In the genomic region with DNA sequence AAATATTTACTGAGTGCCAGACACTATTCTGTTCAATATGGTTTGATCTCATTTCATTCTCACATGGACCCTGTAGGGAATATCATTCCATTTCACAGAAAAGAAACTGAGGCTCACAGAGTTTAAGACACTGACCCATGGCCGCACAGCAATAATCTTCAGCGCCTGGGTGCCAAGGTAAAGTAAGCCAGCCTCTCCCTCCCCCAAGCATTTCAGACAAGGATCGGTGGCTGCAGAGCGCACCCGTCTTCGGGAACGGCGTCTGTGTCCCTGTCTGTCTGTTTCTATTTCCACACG, we compare ENCODE assay signal across 1 cellular context.
TF ChIP-seq lines count a peak whose summit lies in the region.

No MANE protein-coding gene starts in this region.

TF ChIP-seq in K562, 482 proteins besides CTCF, POLR2A, EP300 and RAD21:
- no peak for TF ChIP-seq ARID1B (IDR thresholded peaks at IDR 0.05)
- no peak for TF ChIP-seq ZNF165 (CRISPR knock-in tag; IDR thresholded peaks at IDR 0.05; ENCODE audit: borderline replicate concordance)
- TF ChIP-seq SAP30 (IDR thresholded peaks at IDR 0.05; ENCODE audit: borderline replicate concordance, insufficient read depth, low read depth, low read length, poor library complexity, severe bottlenecking), result peak; percentile 53
- no peak for TF ChIP-seq CHCHD3 (CRISPR knock-in tag; IDR thresholded peaks at IDR 0.05)
- no peak for TF ChIP-seq ETS2 (tag; IDR thresholded peaks at IDR 0.05; ENCODE audit: borderline replicate concordance, poor library complexity, severe bottlenecking)
- TF ChIP-seq BRD9 (IDR thresholded peaks at IDR 0.05; ENCODE audit: low read depth, partially characterized antibody), result peak; percentile 47
- 0 out of 2 replicates have a peak, but pooled peaks have one; percentile 48 for TF ChIP-seq ZC3H4 (CRISPR knock-in tag; IDR thresholded peaks at IDR 0.05; ENCODE audit: borderline replicate concordance)
- TF ChIP-seq NFIX (CRISPR knock-in tag; IDR thresholded peaks at IDR 0.05; ENCODE audit: low read depth), result no peak
- no peak for TF ChIP-seq JUND (IDR thresholded peaks at IDR 0.05; ENCODE audit: borderline replicate concordance, low read depth, low read length)
- TF ChIP-seq JUND (tag; IDR thresholded peaks at IDR 0.05; ENCODE audit: borderline replicate concordance, low read depth, low read length), result 0 out of 3 replicates have a peak, but pooled peaks have one; percentile 3
- no peak for TF ChIP-seq SNIP1 (IDR thresholded peaks at IDR 0.05; ENCODE audit: low read depth)
- TF ChIP-seq, protein P1, sequence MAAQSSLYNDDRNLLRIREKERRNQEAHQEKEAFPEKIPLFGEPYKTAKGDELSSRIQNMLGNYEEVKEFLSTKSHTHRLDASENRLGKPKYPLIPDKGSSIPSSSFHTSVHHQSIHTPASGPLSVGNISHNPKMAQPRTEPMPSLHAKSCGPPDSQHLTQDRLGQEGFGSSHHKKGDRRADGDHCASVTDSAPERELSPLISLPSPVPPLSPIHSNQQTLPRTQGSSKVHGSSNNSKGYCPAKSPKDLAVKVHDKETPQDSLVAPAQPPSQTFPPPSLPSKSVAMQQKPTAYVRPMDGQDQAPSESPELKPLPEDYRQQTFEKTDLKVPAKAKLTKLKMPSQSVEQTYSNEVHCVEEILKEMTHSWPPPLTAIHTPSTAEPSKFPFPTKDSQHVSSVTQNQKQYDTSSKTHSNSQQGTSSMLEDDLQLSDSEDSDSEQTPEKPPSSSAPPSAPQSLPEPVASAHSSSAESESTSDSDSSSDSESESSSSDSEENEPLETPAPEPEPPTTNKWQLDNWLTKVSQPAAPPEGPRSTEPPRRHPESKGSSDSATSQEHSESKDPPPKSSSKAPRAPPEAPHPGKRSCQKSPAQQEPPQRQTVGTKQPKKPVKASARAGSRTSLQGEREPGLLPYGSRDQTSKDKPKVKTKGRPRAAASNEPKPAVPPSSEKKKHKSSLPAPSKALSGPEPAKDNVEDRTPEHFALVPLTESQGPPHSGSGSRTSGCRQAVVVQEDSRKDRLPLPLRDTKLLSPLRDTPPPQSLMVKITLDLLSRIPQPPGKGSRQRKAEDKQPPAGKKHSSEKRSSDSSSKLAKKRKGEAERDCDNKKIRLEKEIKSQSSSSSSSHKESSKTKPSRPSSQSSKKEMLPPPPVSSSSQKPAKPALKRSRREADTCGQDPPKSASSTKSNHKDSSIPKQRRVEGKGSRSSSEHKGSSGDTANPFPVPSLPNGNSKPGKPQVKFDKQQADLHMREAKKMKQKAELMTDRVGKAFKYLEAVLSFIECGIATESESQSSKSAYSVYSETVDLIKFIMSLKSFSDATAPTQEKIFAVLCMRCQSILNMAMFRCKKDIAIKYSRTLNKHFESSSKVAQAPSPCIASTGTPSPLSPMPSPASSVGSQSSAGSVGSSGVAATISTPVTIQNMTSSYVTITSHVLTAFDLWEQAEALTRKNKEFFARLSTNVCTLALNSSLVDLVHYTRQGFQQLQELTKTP (IDR thresholded peaks at IDR 0.05; ENCODE audit: low read depth in 1 of 2, partially characterized antibody in 2 of 2), result no peak
- TF ChIP-seq CHD4 (IDR thresholded peaks at IDR 0.05; ENCODE audit: insufficient read depth, insufficient replicate concordance, low read depth, low read length, poor library complexity, severe bottlenecking), result peak; percentile 7
- TF ChIP-seq ZSCAN32 (CRISPR knock-in tag; IDR thresholded peaks at IDR 0.05), result no peak
- TF ChIP-seq IRF2 (CRISPR knock-in tag; IDR thresholded peaks at IDR 0.05), result no peak
- TF ChIP-seq SIX5 (IDR thresholded peaks at IDR 0.05; ENCODE audit: borderline replicate concordance in 1 of 2, insufficient read depth in 1 of 2, low read depth in 1 of 2, low read length in 2 of 2), result no peak
- no peak for TF ChIP-seq SREBF1 (IDR thresholded peaks at IDR 0.05; ENCODE audit: borderline replicate concordance, low read depth, low read length)
- TF ChIP-seq KDM5B (IDR thresholded peaks at IDR 0.05; ENCODE audit: insufficient replicate concordance, low read depth, low read length), result peak; percentile 46
- no peak for TF ChIP-seq GTF2E2 (tag; IDR thresholded peaks at IDR 0.05)
- TF ChIP-seq ETV1 (tag; conservative IDR thresholded peaks at IDR 0.05; ENCODE audit: low read depth), result no peak
- 0 out of 2 replicates have a peak, but pooled peaks have one; percentile 19 for TF ChIP-seq SMARCE1 (IDR thresholded peaks at IDR 0.05)
- no peak for TF ChIP-seq ZNF431 (CRISPR knock-in tag; IDR thresholded peaks at IDR 0.05)
- no peak for TF ChIP-seq ZNF318 (IDR thresholded peaks at IDR 0.05; ENCODE audit: borderline replicate concordance in 1 of 2, low read depth in 1 of 2)
- TF ChIP-seq ETV5 (CRISPR knock-in tag; IDR thresholded peaks at IDR 0.05; ENCODE audit: low read depth), result no peak
- TF ChIP-seq MTA3 (IDR thresholded peaks at IDR 0.05; ENCODE audit: borderline replicate concordance), result no peak
- no peak for TF ChIP-seq PHB2 (IDR thresholded peaks at IDR 0.05; ENCODE audit: low read depth)
- TF ChIP-seq ERF (CRISPR knock-in tag; IDR thresholded peaks at IDR 0.05), result 0 out of 2 replicates have a peak, but pooled peaks have one; percentile 7
- TF ChIP-seq, protein P2, sequence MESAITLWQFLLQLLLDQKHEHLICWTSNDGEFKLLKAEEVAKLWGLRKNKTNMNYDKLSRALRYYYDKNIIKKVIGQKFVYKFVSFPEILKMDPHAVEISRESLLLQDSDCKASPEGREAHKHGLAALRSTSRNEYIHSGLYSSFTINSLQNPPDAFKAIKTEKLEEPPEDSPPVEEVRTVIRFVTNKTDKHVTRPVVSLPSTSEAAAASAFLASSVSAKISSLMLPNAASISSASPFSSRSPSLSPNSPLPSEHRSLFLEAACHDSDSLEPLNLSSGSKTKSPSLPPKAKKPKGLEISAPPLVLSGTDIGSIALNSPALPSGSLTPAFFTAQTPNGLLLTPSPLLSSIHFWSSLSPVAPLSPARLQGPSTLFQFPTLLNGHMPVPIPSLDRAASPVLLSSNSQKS (CRISPR knock-in tag; IDR thresholded peaks at IDR 0.05), result no peak
- peak; percentile 71; the same call in 1 of the 2 replicates for TF ChIP-seq BACH1 (tag; IDR thresholded peaks at IDR 0.05)
- TF ChIP-seq SRF (CRISPR knock-in tag; IDR thresholded peaks at IDR 0.05), result no peak
- TF ChIP-seq BRD4 (IDR thresholded peaks at IDR 0.05), result no peak
- TF ChIP-seq, protein P3, sequence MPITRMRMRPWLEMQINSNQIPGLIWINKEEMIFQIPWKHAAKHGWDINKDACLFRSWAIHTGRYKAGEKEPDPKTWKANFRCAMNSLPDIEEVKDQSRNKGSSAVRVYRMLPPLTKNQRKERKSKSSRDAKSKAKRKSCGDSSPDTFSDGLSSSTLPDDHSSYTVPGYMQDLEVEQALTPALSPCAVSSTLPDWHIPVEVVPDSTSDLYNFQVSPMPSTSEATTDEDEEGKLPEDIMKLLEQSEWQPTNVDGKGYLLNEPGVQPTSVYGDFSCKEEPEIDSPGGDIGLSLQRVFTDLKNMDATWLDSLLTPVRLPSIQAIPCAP (CRISPR knock-in tag; IDR thresholded peaks at IDR 0.05; ENCODE audit: borderline replicate concordance), result 0 out of 2 replicates have a peak, but pooled peaks have one; percentile 42
- no peak for TF ChIP-seq ZBED1 (IDR thresholded peaks at IDR 0.05)
